In the genomic region with DNA sequence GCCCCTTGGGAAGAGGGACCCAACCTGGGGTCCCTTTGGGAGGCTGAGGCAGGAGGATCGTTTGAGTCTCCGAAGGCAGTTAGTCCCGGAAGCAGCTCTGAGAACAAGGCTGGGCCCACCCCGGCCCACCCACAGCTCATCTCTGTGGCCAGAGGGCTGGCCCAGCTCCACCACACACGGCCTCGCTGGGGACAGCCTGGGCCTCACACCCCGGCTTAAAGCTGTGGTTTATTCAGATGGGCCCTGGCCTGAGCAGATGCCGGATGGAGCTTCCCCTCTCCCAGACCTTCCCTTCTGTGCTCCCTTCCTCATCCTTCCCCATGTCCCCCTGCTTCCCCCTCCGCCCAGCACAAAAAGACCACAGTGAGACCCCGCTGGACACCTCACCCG, we compare ENCODE assay signal across 14 cellular contexts.
"Had no signal": no experiment of that assay in that cellular context is flagged by ENCODE, and none has a peak within 500 bp of the region (broad histone marks: within the 10 kb centered on the region; RNA-seq: fewer than 3 reads in every experiment).

No MANE protein-coding gene starts in this region.

- H3K9me3 Mint-ChIP-seq: activated CD4-positive, alpha-beta T cell treated with anti-CD3 and anti-CD28 coated beads, Interleukin-2, amount 10 ng/mL, durations not matched to agents 24 days and 14 days; activated CD8-positive, alpha-beta T cell treated with anti-CD3 and anti-CD28 coated beads for 36 hours; activated naive CD4-positive, alpha-beta T cell treated with anti-CD3 and anti-CD28 coated beads, Interleukin-2, amount 50 U/mL, for 24 hours; activated T-helper 1 cell treated with anti-CD3 and anti-CD28 coated beads, Interleukin-12 subunit alpha, Interleukin-12 subunit beta, Interleukin-2, Interleukin-4 antibody, amounts not matched to agents 30 ng/mL and 10 ng/mL and 1 ng/mL, durations not matched to agents 14 hours and 24 hours and 36 hours; dendritic cell treated with granulocyte-macrophage colony-stimulating factor and Interleukin-4, amounts not matched to agents 40 ng/mL and 50 ng/mL, for 4 days; naive thymus-derived CD4-positive, alpha-beta T cell; neural crest cell; T-helper 1 cell treated with Interleukin-12 subunit alpha and Interleukin-12 subunit beta and Interleukin-4 antibody, amounts not matched to agents 30 μg/mL and 1 μg/mL, for 36 hours had no signal

- H3K4me3 ChIP-seq: heart left ventricle, upper lobe of left lung had no signal

- H3K27me3 ChIP-seq: heart left ventricle, upper lobe of left lung had no signal

- H3K4me3 Mint-ChIP-seq: activated CD4-positive, alpha-beta T cell treated with anti-CD3 and anti-CD28 coated beads, Interleukin-2, amount 10 ng/mL, durations not matched to agents 24 days and 14 days; activated CD8-positive, alpha-beta memory T cell treated with anti-CD3 and anti-CD28 coated beads, Interleukin-2, amount 10 ng/mL, durations not matched to agents 7 days and 5 days; activated CD8-positive, alpha-beta T cell treated with anti-CD3 and anti-CD28 coated beads for 36 hours; activated naive CD4-positive, alpha-beta T cell treated with anti-CD3 and anti-CD28 coated beads, Interleukin-2, amount 50 U/mL, for 24 hours; activated T-helper 1 cell treated with anti-CD3 and anti-CD28 coated beads, Interleukin-12 subunit alpha, Interleukin-12 subunit beta, Interleukin-2, Interleukin-4 antibody, amounts not matched to agents 30 ng/mL and 10 ng/mL and 1 ng/mL, durations not matched to agents 14 hours and 24 hours and 36 hours; brain; dendritic cell treated with granulocyte-macrophage colony-stimulating factor and Interleukin-4, amounts not matched to agents 40 ng/mL and 50 ng/mL, for 4 days; naive thymus-derived CD4-positive, alpha-beta T cell; neural crest cell; T-helper 1 cell treated with Interleukin-12 subunit alpha and Interleukin-12 subunit beta and Interleukin-4 antibody, amounts not matched to agents 30 μg/mL and 1 μg/mL, for 36 hours had no signal

- H3K27ac ChIP-seq: heart left ventricle, upper lobe of left lung had no signal

- H3K36me3 Mint-ChIP-seq: activated CD8-positive, alpha-beta memory T cell treated with anti-CD3 and anti-CD28 coated beads, Interleukin-2, amount 10 ng/mL, durations not matched to agents 7 days and 5 days; activated naive CD4-positive, alpha-beta T cell treated with anti-CD3 and anti-CD28 coated beads, Interleukin-2, amount 50 U/mL, for 24 hours; brain; naive thymus-derived CD4-positive, alpha-beta T cell had no signal

- FAIRE-seq: endometrium, islet of Langerhans had no signal

- H3K27ac Mint-ChIP-seq: activated CD4-positive, alpha-beta T cell treated with anti-CD3 and anti-CD28 coated beads, Interleukin-2, amount 10 ng/mL, durations not matched to agents 24 days and 14 days; activated CD8-positive, alpha-beta memory T cell treated with anti-CD3 and anti-CD28 coated beads, Interleukin-2, amount 10 ng/mL, durations not matched to agents 7 days and 5 days; activated CD8-positive, alpha-beta T cell treated with anti-CD3 and anti-CD28 coated beads for 36 hours; activated naive CD4-positive, alpha-beta T cell treated with anti-CD3 and anti-CD28 coated beads, Interleukin-2, amount 50 U/mL, for 24 hours; activated T-helper 1 cell treated with anti-CD3 and anti-CD28 coated beads, Interleukin-12 subunit alpha, Interleukin-12 subunit beta, Interleukin-2, Interleukin-4 antibody, amounts not matched to agents 30 ng/mL and 10 ng/mL and 1 ng/mL, durations not matched to agents 14 hours and 24 hours and 36 hours; brain; dendritic cell treated with granulocyte-macrophage colony-stimulating factor and Interleukin-4, amounts not matched to agents 40 ng/mL and 50 ng/mL, for 4 days; naive thymus-derived CD4-positive, alpha-beta T cell; T-helper 1 cell treated with Interleukin-12 subunit alpha and Interleukin-12 subunit beta and Interleukin-4 antibody, amounts not matched to agents 30 μg/mL and 1 μg/mL, for 36 hours had no signal

- H3K9me3 ChIP-seq: upper lobe of left lung had no signal

- H3K27me3 Mint-ChIP-seq: activated CD4-positive, alpha-beta T cell treated with anti-CD3 and anti-CD28 coated beads, Interleukin-2, amount 10 ng/mL, durations not matched to agents 24 days and 14 days; activated CD8-positive, alpha-beta memory T cell treated with anti-CD3 and anti-CD28 coated beads, Interleukin-2, amount 10 ng/mL, durations not matched to agents 7 days and 5 days; activated CD8-positive, alpha-beta T cell treated with anti-CD3 and anti-CD28 coated beads for 36 hours; activated naive CD4-positive, alpha-beta T cell treated with anti-CD3 and anti-CD28 coated beads, Interleukin-2, amount 50 U/mL, for 24 hours had no signal

- H3K36me3 ChIP-seq: heart left ventricle, upper lobe of left lung had no signal

- H3K4me1 Mint-ChIP-seq: activated CD4-positive, alpha-beta T cell treated with anti-CD3 and anti-CD28 coated beads, Interleukin-2, amount 10 ng/mL, durations not matched to agents 24 days and 14 days; activated CD8-positive, alpha-beta memory T cell treated with anti-CD3 and anti-CD28 coated beads, Interleukin-2, amount 10 ng/mL, durations not matched to agents 7 days and 5 days; activated naive CD4-positive, alpha-beta T cell treated with anti-CD3 and anti-CD28 coated beads, Interleukin-2, amount 50 U/mL, for 24 hours; brain; naive thymus-derived CD4-positive, alpha-beta T cell; neural crest cell had no signal
